In the genomic region with DNA sequence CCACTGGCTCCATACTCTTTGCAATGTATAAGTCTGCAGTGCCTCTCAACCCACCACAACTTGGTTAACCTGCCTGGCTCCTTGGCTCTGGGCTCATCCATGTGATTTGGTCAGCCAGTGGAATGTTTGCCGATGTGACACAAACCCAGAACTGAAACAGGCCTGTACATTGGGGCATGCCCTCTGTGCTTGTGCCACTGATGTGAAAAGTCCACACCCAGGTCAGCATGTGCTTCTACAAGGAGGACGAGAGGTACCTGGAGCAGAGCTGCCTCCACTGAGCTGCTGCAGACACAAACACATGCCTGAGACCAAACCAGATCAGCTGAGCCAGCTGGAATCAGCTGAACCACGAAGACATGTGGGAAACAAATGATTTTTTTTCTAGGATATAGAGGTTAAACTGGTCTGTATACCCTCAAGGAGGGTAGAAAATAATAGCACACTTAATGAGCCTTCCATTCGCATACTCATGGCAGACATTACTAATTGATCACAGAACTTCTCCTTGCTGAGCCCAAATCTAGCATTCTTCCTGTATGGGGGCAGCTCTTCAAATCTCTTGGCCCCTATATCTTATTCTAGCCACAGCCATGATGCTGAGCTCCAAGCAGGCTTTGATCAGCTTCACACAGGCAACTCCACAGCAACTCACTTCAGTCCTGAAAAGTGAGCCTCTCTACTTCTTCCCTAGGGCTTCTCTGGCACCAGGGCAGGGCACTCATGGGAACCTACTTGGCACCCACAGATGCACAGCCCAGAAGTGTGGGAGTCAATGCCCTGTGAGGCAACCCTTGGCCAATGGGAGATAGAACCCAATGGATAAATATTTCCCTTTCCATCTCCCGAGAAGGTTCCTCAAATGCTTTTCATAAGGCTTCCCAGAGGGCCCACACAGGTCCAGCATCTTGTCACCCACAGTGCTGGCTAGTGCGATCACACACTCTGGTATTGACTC, we compare ENCODE assay signal across 26 cellular contexts.
"Had no signal": no experiment of that assay in that cellular context is flagged by ENCODE, and none has a peak within 500 bp of the region (broad histone marks: within the 10 kb centered on the region; RNA-seq: fewer than 3 reads in every experiment).

No MANE protein-coding gene starts in this region.

- H3K27me3 ChIP-seq: colonic mucosa, gastrocnemius medialis, heart right ventricle, left lung had no signal

- H3K36me3 ChIP-seq: colonic mucosa had no signal

- DNase-seq: colonic mucosa; cortex of kidney; effector CD8-positive, alpha-beta T cell; effector memory CD8-positive, alpha-beta T cell; endodermal cell; erythroblast; esophagus squamous epithelium; foreskin fibroblast; foreskin melanocyte; gastrocnemius medialis; glutamatergic neuron; head of caudate nucleus; heart right ventricle; hippocampal formation; left cardiac atrium; left lung; left ventricle myocardium superior; lower lobe of right lung; mesenchymal stem cell; mucosa of descending colon; naive B cell had no signal

- H3K4me3 ChIP-seq: colonic mucosa, esophagus squamous epithelium, gastrocnemius medialis, heart right ventricle, left lung, lower lobe of right lung, mucosa of descending colon had no signal

- H3K4me1 ChIP-seq: colonic mucosa, gastrocnemius medialis, left lung had no signal

- H3K27ac ChIP-seq: colonic mucosa, epithelial cell of prostate, esophagus squamous epithelium, heart right ventricle, left lung, lower lobe of right lung had no signal

- ATAC-seq: effector memory CD8-positive, alpha-beta T cell; esophagus mucosa; gastrocnemius medialis; heart right ventricle; left cardiac atrium; left lung; left ventricle myocardium superior; lower lobe of right lung; mucosa of descending colon had no signal

- FAIRE-seq: endometrium, islet of Langerhans, keratinocyte had no signal

- H3K9me3 ChIP-seq: colonic mucosa, esophagus squamous epithelium, gastrocnemius medialis, heart right ventricle, left lung, lower lobe of right lung, mucosa of descending colon had no signal
